8 cellular contexts compared by ENCODE assay signal in the genomic region with DNA sequence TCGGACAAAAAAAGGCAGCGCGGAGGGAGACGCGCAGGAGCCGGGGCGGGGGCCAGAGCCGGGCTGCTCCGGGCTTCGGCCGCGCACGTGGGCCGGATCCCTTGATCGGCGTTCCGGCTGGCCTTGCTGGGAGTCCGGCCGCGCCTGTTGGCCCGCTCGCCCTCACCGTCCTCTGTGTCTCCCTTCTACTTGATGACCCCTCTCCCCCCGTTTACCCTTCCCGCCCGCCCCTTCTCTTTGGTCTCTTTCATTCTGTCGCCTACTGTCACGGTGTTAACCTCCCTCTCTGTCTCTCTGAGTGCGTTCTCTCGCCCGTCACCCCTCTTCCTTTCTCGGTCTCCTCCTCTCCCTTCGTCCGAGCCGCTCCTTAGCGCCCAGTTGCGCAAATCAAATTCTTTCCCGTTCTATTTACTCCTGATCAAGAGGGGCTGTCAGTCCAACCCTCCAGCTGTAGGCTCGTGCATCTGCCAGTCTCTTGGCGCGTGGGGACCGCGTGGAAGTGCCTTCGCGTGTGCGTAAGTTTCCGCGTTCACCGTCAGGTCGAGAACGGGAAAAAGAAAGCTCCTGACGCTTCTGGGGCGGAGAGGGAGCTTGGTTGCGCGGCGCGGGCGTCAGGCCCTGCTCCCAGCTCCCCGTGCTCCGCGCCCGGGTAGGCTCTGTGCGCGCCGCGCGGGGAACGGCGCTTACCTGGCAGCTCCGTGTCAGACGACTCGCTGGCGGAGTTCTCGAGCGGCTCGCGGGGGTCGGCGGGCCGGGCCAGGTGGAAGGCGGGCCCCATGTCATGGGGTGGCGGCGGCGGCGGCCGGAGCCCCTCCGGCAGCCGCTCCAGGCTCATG. TPM values are rescaled to one million over a fixed set of nuclear protein-coding genes. Genes with fewer than 3 reads are reported as not detected.
DNase-seq lines count a peak whose midpoint lies in the region; ATAC-seq and TF ChIP-seq lines count a peak whose summit lies in the region.

No MANE protein-coding gene starts in this region.

- H3K4me3 Mint-ChIP-seq in HFFc6 = peak overlapping the region; percentile 94
- peak overlapping the region; percentile 82 for H3K4me3 Mint-ChIP-seq in T-helper 17 cell

- intact Hi-C loops in sciatic nerve (cut with DNase I) = no loop called here

- TF ChIP-seq CTCF in HFFc6 (IDR thresholded peaks at IDR 0.05) (no peak), fibroblast of the aortic adventitia (IDR thresholded peaks at IDR 0.05; ENCODE audit: insufficient read depth, low read length) (no peak)

- peak overlapping the region; percentile 67 for H3K4me3 ChIP-seq in fibroblast of the aortic adventitia (ENCODE audit: low read depth, low read length)

- H3K27ac Mint-ChIP-seq in HFFc6 (peak overlapping the region; percentile 65), T-helper 17 cell (no peak overlapping the region)

- H3K9me3 Mint-ChIP-seq in HFFc6 = no peaks in the 10 kb centered on the region; the same call in 1 of the 2 replicates

- ATAC-seq in T-helper 17 cell (peak; percentile 47), sciatic nerve (peak; percentile 40)

- peak; percentile 58 for DNase-seq in COLO668 (lab: John Stamatoyannopoulos, UW; ENCODE audit: unreplicated experiment)
- DNase-seq in HFFc6 = peak; percentile 58
- DNase-seq in T-helper 17 cell = no peak
- peak; percentile 47 for DNase-seq in fibroblast of the aortic adventitia (ENCODE audit: low read depth)
- no peak for DNase-seq in sciatic nerve (ENCODE audit: low spot score)
- DNase-seq in AG20443 (ENCODE audit: low spot score) = no peak
- no peak for DNase-seq in GF-D8 (lab: John Stamatoyannopoulos, UW)
- no peak for DNase-seq in RPMI8226

- H3K36me3 Mint-ChIP-seq in HFFc6 (ENCODE audit: low read depth) (peaks cover 12% of the 10 kb centered on the region), T-helper 17 cell (ENCODE audit: low read depth) (peaks cover 9% of the 10 kb centered on the region)

- H3K4me1 Mint-ChIP-seq in HFFc6 (ENCODE audit: low read depth) (peaks cover 17% of the 10 kb centered on the region), T-helper 17 cell (peaks cover 28% of the 10 kb centered on the region)

- H3K27me3 Mint-ChIP-seq in HFFc6 (ENCODE audit: insufficient read depth) = peaks cover 9% of the 10 kb centered on the region
- peaks cover 76% of the 10 kb centered on the region for H3K27me3 Mint-ChIP-seq in T-helper 17 cell

- no peaks in the 10 kb centered on the region for H3K9me3 ChIP-seq in T-helper 17 cell (ENCODE audit: control insufficient read depth, low read length, poor library complexity, severe bottlenecking)

RNA-seq across cellular contexts. Expression of a gene that starts 0.8 kb away (rescaled TPM):
- 10 to 100 TPM; 13.4 to 26.0 (median 14.8) TPM for total RNA-seq in HFFc6 (2021; fragmentation: NEBNext Ultra II Directional; extraction: Animal tissue kit (Norgen Biotek cat#: 25700))
- total RNA-seq in T-helper 17 cell (not detected), fibroblast of the aortic adventitia (ENCODE audit: low replicate concordance) (1.5 TPM in 1 of 2 replicates, not detected in the other), sciatic nerve (3.6 TPM)

Comparison
In these comparisons a context has a peak if more than half of its experiments do, and no peak if none do; other contexts are left out.
1. DNase-seq: peak in COLO668 (single experiment), HFFc6 (single experiment) and fibroblast of the aortic adventitia (single experiment); none in T-helper 17 cell (0 of 3), sciatic nerve (single experiment), AG20443 (single experiment), GF-D8 (single experiment) and RPMI8226 (single experiment).